In genomic region chr12:53230971-53231858, GRCh38 we compare ENCODE assay signal across 6 cellular contexts. TPM values are rescaled to one million over a fixed set of nuclear protein-coding genes. Genes with fewer than 3 reads are reported as not detected.
DNase-seq lines count a peak whose midpoint lies in the region; ATAC-seq and TF ChIP-seq lines count a peak whose summit lies in the region.

No MANE protein-coding gene starts in this region.

- intact Hi-C loops in CD4-positive, alpha-beta T cell (cut with DNase I, micrococcal nuclease) = no loop called here

- H3K36me3 ChIP-seq in mesodermal cell (ENCODE audit: control insufficient read depth, insufficient read depth, low read length) = peaks cover 4% of the 10 kb centered on the region

- POLR2A ChIA-PET in CD4-positive, alpha-beta T cell (lab: Charles Lee) = interaction anchor here (0.9 to 3.4 kb wide), 2 partner anchors 9 to 11 kb away, joined by 3 to 21 read pairs; no protein-coding TSS in a partner anchor

- no peak for TF ChIP-seq CTCF in CD4-positive, alpha-beta T cell (IDR thresholded peaks at IDR 0.05)

- no peak for DNase-seq in CD4-positive, alpha-beta T cell
- no peak for DNase-seq in activated naive CD8-positive, alpha-beta T cell treated with anti-CD3 and anti-CD28 coated beads for 36 hours
- DNase-seq in NCI-H524 treated with DMSO at 0.1 percent for 48 hours (lab: John Stamatoyannopoulos, UW) = no peak
- DNase-seq in activated effector memory CD4-positive, alpha-beta T cell treated with anti-CD3 and anti-CD28 coated beads, Interleukin-2, amount 50 U/mL, for 16 hours = no peak

- H3K27ac ChIP-seq in CD4-positive, alpha-beta T cell (ENCODE audit: low read depth, low read length) = no peak overlapping the region
- H3K27ac ChIP-seq in mesodermal cell (ENCODE audit: low read depth, low read length, severe bottlenecking) = no peak overlapping the region

- H3K27me3 ChIP-seq in CD4-positive, alpha-beta T cell (ENCODE audit: control insufficient read depth, insufficient read depth, low read length) = no peaks in the 10 kb centered on the region

- no peak for ATAC-seq in CD4-positive, alpha-beta T cell (ENCODE audit: poor library complexity)
- no peak for ATAC-seq in HG03095 (IDR thresholded peaks at IDR 0.05; ENCODE audit: unreplicated experiment)

- CTCF ChIA-PET in CD4-positive, alpha-beta T cell (lab: Charles Lee) = interaction anchor here (2.3 kb wide), 1 partner anchor 18 kb away, joined by 8 read pairs; no protein-coding TSS in a partner anchor

- no peaks in the 10 kb centered on the region for H3K36me3 Mint-ChIP-seq in CD4-positive, alpha-beta T cell (ENCODE audit: low read depth)
- peaks cover 4% of the 10 kb centered on the region for H3K36me3 Mint-ChIP-seq in activated naive CD8-positive, alpha-beta T cell treated with anti-CD3 and anti-CD28 coated beads for 36 hours

- H3K4me3 Mint-ChIP-seq in CD4-positive, alpha-beta T cell = peak overlapping the region; percentile 86
- H3K4me3 Mint-ChIP-seq in activated naive CD8-positive, alpha-beta T cell treated with anti-CD3 and anti-CD28 coated beads for 36 hours = peak overlapping the region; percentile 72

- H3K4me1 ChIP-seq in mesodermal cell (ENCODE audit: control insufficient read depth, insufficient read depth, low read length, poor library complexity, severe bottlenecking) = peaks cover 31% of the 10 kb centered on the region

- H3K9me3 ChIP-seq in CD4-positive, alpha-beta T cell (ENCODE audit: control insufficient read depth, low read length) = no peaks in the 10 kb centered on the region
- no peaks in the 10 kb centered on the region for H3K9me3 ChIP-seq in mesodermal cell (ENCODE audit: control insufficient read depth, low read length)

- no peaks in the 10 kb centered on the region for H3K27me3 Mint-ChIP-seq in CD4-positive, alpha-beta T cell
- no peaks in the 10 kb centered on the region for H3K27me3 Mint-ChIP-seq in activated naive CD8-positive, alpha-beta T cell treated with anti-CD3 and anti-CD28 coated beads for 36 hours

- peak overlapping the region; percentile 39 for H3K27ac Mint-ChIP-seq in CD4-positive, alpha-beta T cell
- peak overlapping the region; percentile 43 for H3K27ac Mint-ChIP-seq in activated naive CD8-positive, alpha-beta T cell treated with anti-CD3 and anti-CD28 coated beads for 36 hours

- H3K4me3 ChIP-seq in mesodermal cell (ENCODE audit: extremely low read depth, insufficient read depth, low read length, poor library complexity, severe bottlenecking) = peak overlapping the region; percentile 44

- H3K9me3 Mint-ChIP-seq in CD4-positive, alpha-beta T cell = no peaks in the 10 kb centered on the region
- H3K9me3 Mint-ChIP-seq in activated naive CD8-positive, alpha-beta T cell treated with anti-CD3 and anti-CD28 coated beads for 36 hours = no peaks in the 10 kb centered on the region

- H3K4me1 Mint-ChIP-seq in CD4-positive, alpha-beta T cell (ENCODE audit: low read depth) = peaks cover 68% of the 10 kb centered on the region
- H3K4me1 Mint-ChIP-seq in activated naive CD8-positive, alpha-beta T cell treated with anti-CD3 and anti-CD28 coated beads for 36 hours = peaks cover 57% of the 10 kb centered on the region

- WGBS in mesodermal cell (ENCODE audit: insufficient coverage in 2 of 2), 2 experiments = 23 to 27% methylated on average over 8 to 16 of the region's 19 CpGs

RNA-seq across cellular contexts. Expression of gene RARG, which starts 0.8 kb away (rescaled TPM):
- total RNA-seq in CD4-positive, alpha-beta T cell = 10 to 100 TPM; 14.0 to 15.8 TPM
- total RNA-seq in activated naive CD8-positive, alpha-beta T cell treated with anti-CD3 and anti-CD28 coated beads for 36 hours = 10 to 100 TPM; 22.7 to 26.0 TPM
- polyA plus RNA-seq in mesodermal cell (2013, experiment 1 of 2) = 39.7 TPM
- 36.9 TPM for polyA plus RNA-seq in mesodermal cell (2013, experiment 2 of 2)

RNA-seq across cellular contexts. Expression of gene ITGB7, which starts 24.2 kb away (rescaled TPM):
- 100 to 1,000 TPM; 166 to 180 TPM for total RNA-seq in CD4-positive, alpha-beta T cell
- total RNA-seq in activated naive CD8-positive, alpha-beta T cell treated with anti-CD3 and anti-CD28 coated beads for 36 hours = 100 to 1,000 TPM; 102 to 105 TPM
- 0.44 TPM for polyA plus RNA-seq in mesodermal cell (2013, experiment 1 of 2)
- polyA plus RNA-seq in mesodermal cell (2013, experiment 2 of 2) = 0.10 TPM

RNA-seq across cellular contexts. Expression of gene ESPL1, which starts 36.9 kb away (rescaled TPM):
- total RNA-seq in CD4-positive, alpha-beta T cell = under 1 TPM; 0.20 to 0.71 TPM
- total RNA-seq in activated naive CD8-positive, alpha-beta T cell treated with anti-CD3 and anti-CD28 coated beads for 36 hours = 10 to 100 TPM; 66.3 to 67.7 TPM
- polyA plus RNA-seq in mesodermal cell (2013, experiment 1 of 2) = 22.4 TPM
- polyA plus RNA-seq in mesodermal cell (2013, experiment 2 of 2) = 21.1 TPM

RNA-seq across cellular contexts. Expression of gene CSAD, which starts 50.5 kb away (rescaled TPM):
- total RNA-seq in CD4-positive, alpha-beta T cell = 10 to 100 TPM; 56.7 to 57.3 TPM
- 10 to 100 TPM; 11.8 to 11.9 TPM for total RNA-seq in activated naive CD8-positive, alpha-beta T cell treated with anti-CD3 and anti-CD28 coated beads for 36 hours
- 15.5 TPM for polyA plus RNA-seq in mesodermal cell (2013, experiment 1 of 2)
- polyA plus RNA-seq in mesodermal cell (2013, experiment 2 of 2) = 14.4 TPM

RNA-seq across cellular contexts. Expression of gene ZNF740, which starts 50.7 kb away (rescaled TPM):
- total RNA-seq in CD4-positive, alpha-beta T cell = 10 to 100 TPM; 24.4 to 24.7 TPM
- total RNA-seq in activated naive CD8-positive, alpha-beta T cell treated with anti-CD3 and anti-CD28 coated beads for 36 hours = 10 to 100 TPM; 34.9 to 42.8 TPM
- polyA plus RNA-seq in mesodermal cell (2013, experiment 1 of 2) = 27.9 TPM
- polyA plus RNA-seq in mesodermal cell (2013, experiment 2 of 2) = 21.9 TPM

Comparison
In these comparisons a context has a peak if more than half of its experiments do, and no peak if none do; other contexts are left out.
1. RNA of gene ESPL1, which starts 36.9 kb away (total RNA-seq): 66.3 to 67.7 TPM in activated naive CD8-positive, alpha-beta T cell treated with anti-CD3 and anti-CD28 coated beads for 36 hours; 0.20 to 0.71 TPM in CD4-positive, alpha-beta T cell; every median in the first group is over 10 times any median in the second.